16 cellular contexts compared by ENCODE assay signal in genomic region chr1:199898654-199899053, GRCh38.
DNase-seq lines count a peak whose midpoint lies in the region; ATAC-seq and TF ChIP-seq lines count a peak whose summit lies in the region.
"Had no signal": no experiment of that assay in that cellular context is flagged by ENCODE, and none has a peak within 500 bp of the region (broad histone marks: within the 10 kb centered on the region; RNA-seq: fewer than 3 reads in every experiment).

No MANE protein-coding gene starts in this region.

- no peaks in the 10 kb centered on the region for H3K4me1 ChIP-seq in heart right ventricle
- H3K4me1 ChIP-seq: Caco-2 had no signal

- no peaks in the 10 kb centered on the region for H3K27me3 ChIP-seq in heart right ventricle

- ATAC-seq in heart right ventricle = no peak

- intact Hi-C loops in heart right ventricle (cut with DNase I) = no loop called here

- H3K4me3 ChIP-seq in choroid plexus epithelial cell (ENCODE audit: low read depth, low read length) = no peak overlapping the region
- no peak overlapping the region for H3K4me3 ChIP-seq in heart right ventricle

- peak; percentile 8 for DNase-seq in EL
- DNase-seq in M059J (ENCODE audit: low read depth) = peak; percentile 24
- peak; percentile 40 for DNase-seq in choroid plexus epithelial cell (ENCODE audit: low read depth)
- peak; percentile 3 for DNase-seq in non-pigmented ciliary epithelial cell (ENCODE audit: low read depth)
- DNase-seq in islet precursor cell = no peak
- DNase-seq in substantia nigra (lab: John Stamatoyannopoulos, UW) = no peak
- DNase-seq in heart right ventricle = no peak
- DNase-seq: AML-193, Caco-2, GDM1, GOT3, NCI-H1436, NCI-H2029 treated with DMSO at 0.1 percent for 48 hours, NCI-H2227 treated with DMSO at 0.1 percent for 48 hours, NCI-H526, OCI-M1 had no signal

- WGBS in heart right ventricle, 2 donors = 75 to 94% methylated on average over 1 of the region's 1 CpG

- H3K36me3 ChIP-seq in heart right ventricle = no peaks in the 10 kb centered on the region

- TF ChIP-seq CTCF in choroid plexus epithelial cell (conservative IDR thresholded peaks at IDR 0.05; ENCODE audit: low read depth, low read length) (no peak), heart right ventricle (IDR thresholded peaks at IDR 0.05) (no peak)

- H3K9me3 ChIP-seq in heart right ventricle = peaks cover 0 to 13% (median 0%) of the 10 kb centered on the region in 11 donors
- H3K9me3 ChIP-seq: Caco-2 had no signal

- H3K27ac ChIP-seq in substantia nigra (ENCODE audit: low read depth, low read length, poor library complexity, severe bottlenecking) (no peak overlapping the region), heart right ventricle (no peak overlapping the region)

Comparison
In these comparisons a context has a peak if more than half of its experiments do, and no peak if none do; other contexts are left out.
1. DNase-seq: peak in EL (single experiment), M059J (single experiment), choroid plexus epithelial cell (single experiment) and non-pigmented ciliary epithelial cell (single experiment); none in islet precursor cell (single experiment), substantia nigra (0 of 49) and heart right ventricle (0 of 2).